23 cellular contexts compared by ENCODE assay signal in genomic region chr4:77582151-77582550, GRCh38. TPM values are rescaled to one million over a fixed set of nuclear protein-coding genes. Genes with fewer than 3 reads are reported as not detected.
DNase-seq lines count a peak whose midpoint lies in the region; ATAC-seq and TF ChIP-seq lines count a peak whose summit lies in the region.
"Had no signal": no experiment of that assay in that cellular context is flagged by ENCODE, and none has a peak within 500 bp of the region (broad histone marks: within the 10 kb centered on the region; RNA-seq: fewer than 3 reads in every experiment).

No MANE protein-coding gene starts in this region.

- H3K27ac ChIP-seq in breast epithelium (peak overlapping the region in 1 of 2 donors; percentile 40), WERI-Rb-1 (no peak overlapping the region)
- H3K27ac ChIP-seq: body of pancreas, HL-60, neutrophil, vagina had no signal

- peaks cover 54% of the 10 kb centered on the region for H3K4me1 Mint-ChIP-seq in MCF 10A (ENCODE audit: insufficient read depth, unreplicated experiment)
- H3K4me1 Mint-ChIP-seq in activated T-helper 1 cell treated with anti-CD3 and anti-CD28 coated beads, Interleukin-12 subunit alpha, Interleukin-12 subunit beta, Interleukin-2, Interleukin-4 antibody, amounts not matched to agents 30 ng/mL and 10 ng/mL and 1 ng/mL, durations not matched to agents 14 hours and 24 hours and 36 hours (ENCODE audit: low read depth), result peaks cover 53% of the 10 kb centered on the region

- no peak overlapping the region for H3K4me3 Mint-ChIP-seq in MCF 10A (ENCODE audit: unreplicated experiment)
- H3K4me3 Mint-ChIP-seq in activated T-helper 1 cell treated with anti-CD3 and anti-CD28 coated beads, Interleukin-12 subunit alpha, Interleukin-12 subunit beta, Interleukin-2, Interleukin-4 antibody, amounts not matched to agents 30 ng/mL and 10 ng/mL and 1 ng/mL, durations not matched to agents 14 hours and 24 hours and 36 hours, result no peak overlapping the region
- H3K4me3 Mint-ChIP-seq: activated CD8-positive, alpha-beta T cell treated with anti-CD3 and anti-CD28 coated beads, Interleukin-2, amount 10 ng/mL, durations not matched to agents 7 days and 5 days; CD4-positive, CD25-positive, alpha-beta regulatory T cell; immature natural killer cell had no signal

- ATAC-seq in HG02970 (IDR thresholded peaks at IDR 0.05; ENCODE audit: low FRiP score, unreplicated experiment) (no peak), Right ventricle myocardium superior (ENCODE audit: poor library complexity) (no peak)
- ATAC-seq: activated CD8-positive, alpha-beta T cell treated with anti-CD3 and anti-CD28 coated beads, Interleukin-2, amount 10 ng/mL, durations not matched to agents 7 days and 5 days; body of pancreas had no signal

- peak overlapping the region; percentile 76 for H3K27ac Mint-ChIP-seq in MCF 10A (ENCODE audit: low read depth, unreplicated experiment)
- peak overlapping the region; percentile 45 for H3K27ac Mint-ChIP-seq in activated T-helper 1 cell treated with anti-CD3 and anti-CD28 coated beads, Interleukin-12 subunit alpha, Interleukin-12 subunit beta, Interleukin-2, Interleukin-4 antibody, amounts not matched to agents 30 ng/mL and 10 ng/mL and 1 ng/mL, durations not matched to agents 14 hours and 24 hours and 36 hours
- H3K27ac Mint-ChIP-seq: activated CD8-positive, alpha-beta T cell treated with anti-CD3 and anti-CD28 coated beads, Interleukin-2, amount 10 ng/mL, durations not matched to agents 7 days and 5 days; CD4-positive, CD25-positive, alpha-beta regulatory T cell; immature natural killer cell had no signal

- CTCF ChIA-PET in MCF 10A (lab: Yijun Ruan, JAX), result interaction anchor here (1.0 to 1.1 kb wide), 2 partner anchors 45 to 198 kb away, joined by 3 to 4 read pairs; no protein-coding TSS in a partner anchor

- H3K36me3 Mint-ChIP-seq in MCF 10A (ENCODE audit: insufficient read depth, unreplicated experiment), result no peaks in the 10 kb centered on the region
- peaks cover 10% of the 10 kb centered on the region for H3K36me3 Mint-ChIP-seq in activated T-helper 1 cell treated with anti-CD3 and anti-CD28 coated beads, Interleukin-12 subunit alpha, Interleukin-12 subunit beta, Interleukin-2, Interleukin-4 antibody, amounts not matched to agents 30 ng/mL and 10 ng/mL and 1 ng/mL, durations not matched to agents 14 hours and 24 hours and 36 hours (ENCODE audit: low read depth)
- H3K36me3 Mint-ChIP-seq: CD4-positive, CD25-positive, alpha-beta regulatory T cell; immature natural killer cell had no signal

- H3K27me3 Mint-ChIP-seq in MCF 10A (ENCODE audit: insufficient read depth, unreplicated experiment), result no peaks in the 10 kb centered on the region
- H3K27me3 Mint-ChIP-seq in activated T-helper 1 cell treated with anti-CD3 and anti-CD28 coated beads, Interleukin-12 subunit alpha, Interleukin-12 subunit beta, Interleukin-2, Interleukin-4 antibody, amounts not matched to agents 30 ng/mL and 10 ng/mL and 1 ng/mL, durations not matched to agents 14 hours and 24 hours and 36 hours (ENCODE audit: insufficient read depth), result no peaks in the 10 kb centered on the region

- peaks cover 0 to 6% of the 10 kb centered on the region in 2 donors for H3K4me1 ChIP-seq in breast epithelium
- H3K4me1 ChIP-seq: testis, vagina had no signal

- TF ChIP-seq CTCF in MCF 10A (IDR thresholded peaks at IDR 0.05; ENCODE audit: unreplicated experiment), result no peak
- TF ChIP-seq CTCF in breast epithelium (IDR thresholded peaks at IDR 0.05), result no peak
- TF ChIP-seq CTCF in WERI-Rb-1 (IDR thresholded peaks at IDR 0.05; ENCODE audit: low read depth, low read length), result no peak

- H3K9me3 Mint-ChIP-seq in MCF 10A (ENCODE audit: unreplicated experiment), result no peaks in the 10 kb centered on the region
- H3K9me3 Mint-ChIP-seq in activated T-helper 1 cell treated with anti-CD3 and anti-CD28 coated beads, Interleukin-12 subunit alpha, Interleukin-12 subunit beta, Interleukin-2, Interleukin-4 antibody, amounts not matched to agents 30 ng/mL and 10 ng/mL and 1 ng/mL, durations not matched to agents 14 hours and 24 hours and 36 hours, result no peaks in the 10 kb centered on the region
- H3K9me3 Mint-ChIP-seq: activated naive CD4-positive, alpha-beta T cell treated with anti-CD3 and anti-CD28 coated beads, Interleukin-2, amount 50 U/mL, for 24 hours had no signal

- DNase-seq in MCF 10A (ENCODE audit: unreplicated experiment), result peak; percentile 15
- no peak for DNase-seq in breast epithelium (ENCODE audit: low spot score in 2 of 2)
- DNase-seq in activated T-helper 1 cell treated with anti-CD3 and anti-CD28 coated beads, Interleukin-12 subunit alpha, Interleukin-12 subunit beta, Interleukin-2, Interleukin-4 antibody, amounts not matched to agents 30 ng/mL and 10 ng/mL and 1 ng/mL, durations not matched to agents 14 hours and 24 hours and 36 hours (ENCODE audit: low spot score), result no peak
- peak; percentile 38 for DNase-seq in foreskin melanocyte
- DNase-seq in WERI-Rb-1, result no peak
- no peak for DNase-seq in Right ventricle myocardium superior
- DNase-seq in D341Med (ENCODE audit: low spot score), result no peak
- DNase-seq: activated CD8-positive, alpha-beta T cell treated with anti-CD3 and anti-CD28 coated beads, Interleukin-2, amount 10 ng/mL, durations not matched to agents 7 days and 5 days; activated T-cell treated with anti-CD3 and anti-CD28 coated beads, Interleukin-2, amount 50 U/mL, for 48 hours; body of pancreas; CD4-positive, CD25-positive, alpha-beta regulatory T cell; cortex of kidney; immature natural killer cell; IMR-90; NCI-H1694; OCI-M1; testis had no signal

- POLR2A ChIA-PET in MCF 10A (lab: Yijun Ruan, JAX), result interaction anchor here (0.7 to 1.3 kb wide), 3 partner anchors 45 to 197 kb away, joined by 3 to 5 read pairs (median 4); no protein-coding TSS in a partner anchor

- no TSS peak for BruUV-seq in MCF 10A (replicated peaks; lab: Mats Ljungman, UMichigan)

- no peaks in the 10 kb centered on the region for H3K9me3 ChIP-seq in breast epithelium
- no peaks in the 10 kb centered on the region for H3K9me3 ChIP-seq in WERI-Rb-1 (ENCODE audit: severe bottlenecking)
- H3K9me3 ChIP-seq: body of pancreas, neutrophil, testis, vagina had no signal

- H3K36me3 ChIP-seq in breast epithelium (no peaks in the 10 kb centered on the region), WERI-Rb-1 (no peaks in the 10 kb centered on the region)
- H3K36me3 ChIP-seq: neutrophil, vagina had no signal

- intact Hi-C loops in MCF 10A (cut with micrococcal nuclease) (no loop called here), breast epithelium (cut with DNase I; ENCODE audit: low total_unique reads) (no loop called here), Right ventricle myocardium superior (cut with DNase I) (no loop called here)
- intact Hi-C loops in activated T-helper 1 cell treated with anti-CD3 and anti-CD28 coated beads, Interleukin-12 subunit alpha, Interleukin-12 subunit beta, Interleukin-2, Interleukin-4 antibody, amounts not matched to agents 30 ng/mL and 10 ng/mL and 1 ng/mL, durations not matched to agents 14 hours and 24 hours and 36 hours (cut with micrococcal nuclease), result loop anchor here (10.0 kb wide), 2 partner anchors 373 to 1363 kb away; no protein-coding TSS in a partner anchor

- no peaks in the 10 kb centered on the region for H3K27me3 ChIP-seq in breast epithelium
- H3K27me3 ChIP-seq in WERI-Rb-1 (ENCODE audit: insufficient read depth, low read depth, severe bottlenecking), result peaks cover 11% of the 10 kb centered on the region
- H3K27me3 ChIP-seq: body of pancreas, neutrophil, testis, vagina had no signal

- no peak for TF ChIP-seq POLR2A in breast epithelium (IDR thresholded peaks at IDR 0.05)

- no peak overlapping the region for H3K4me3 ChIP-seq in breast epithelium
- no peak overlapping the region for H3K4me3 ChIP-seq in WERI-Rb-1 (ENCODE audit: low read depth, low read length)
- H3K4me3 ChIP-seq: body of pancreas, testis, vagina had no signal

RNA-seq across cellular contexts. Expression of gene CXCL13, which starts 23.5 kb away (rescaled TPM):
- total RNA-seq in MCF 10A (2022) (not detected in 2 replicates), breast epithelium (1 to 10 TPM in 2 of 3 donors, not detected in 1; 2.9 to 6.2 TPM), Right ventricle myocardium superior (not detected)
- 6.8 and 7.9 TPM in 2 replicates for total RNA-seq in activated T-helper 1 cell treated with anti-CD3 and anti-CD28 coated beads, Interleukin-12 subunit alpha, Interleukin-12 subunit beta, Interleukin-2, Interleukin-4 antibody, amounts not matched to agents 30 ng/mL and 10 ng/mL and 1 ng/mL, durations not matched to agents 14 hours and 24 hours and 36 hours
- total RNA-seq: activated CD8-positive, alpha-beta T cell treated with anti-CD3 and anti-CD28 coated beads, Interleukin-2, amount 10 ng/mL, durations not matched to agents 7 days and 5 days; body of pancreas; CD4-positive, CD25-positive, alpha-beta regulatory T cell; IMR-90; T-helper 2 cell treated with Interferon-gamma antibody and Interleukin-4, amounts not matched to agents 100 ng/mL and 5 ng/mL, for 36 hours; vagina had no signal

Comparison
In these comparisons a context has a peak if more than half of its experiments do, and no peak if none do; other contexts are left out.
1. DNase-seq: peak in MCF 10A (single experiment) and foreskin melanocyte (single experiment); none in breast epithelium (0 of 2), activated T-helper 1 cell treated with anti-CD3 and anti-CD28 coated beads, Interleukin-12 subunit alpha, Interleukin-12 subunit beta, Interleukin-2, Interleukin-4 antibody, amounts not matched to agents 30 ng/mL and 10 ng/mL and 1 ng/mL, durations not matched to agents 14 hours and 24 hours and 36 hours (single experiment), WERI-Rb-1 (single experiment), Right ventricle myocardium superior (single experiment) and D341Med (single experiment).